ENCODE assay signal across 8 cellular contexts in the genomic region with DNA sequence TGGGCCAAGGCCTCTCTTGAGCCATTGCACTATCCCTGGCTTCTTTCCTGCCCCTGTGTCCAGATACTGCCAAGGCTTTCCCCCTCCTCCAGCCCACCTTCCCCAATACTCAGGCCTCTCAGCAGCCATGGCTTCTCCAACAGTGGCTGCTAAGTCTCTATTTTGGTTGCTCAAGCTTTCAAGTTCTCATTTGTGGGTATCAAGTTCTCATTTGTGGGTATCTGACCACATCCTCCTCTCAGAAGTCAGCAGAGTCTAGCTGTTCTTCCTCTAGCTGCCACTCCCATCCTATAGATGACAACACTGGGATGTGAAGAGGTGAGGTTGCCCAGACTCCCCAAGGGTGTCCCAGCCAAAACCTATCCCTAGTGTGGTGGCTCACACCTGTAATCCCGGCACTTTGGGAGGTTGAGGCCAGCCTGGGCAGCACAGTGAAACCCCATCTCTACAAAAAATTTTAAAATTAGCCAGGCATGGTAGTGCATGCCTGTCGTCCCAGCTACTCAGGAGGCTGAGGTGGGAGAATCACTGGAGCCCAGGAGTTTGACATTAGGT.
DNase-seq lines count a peak whose midpoint lies in the region; ATAC-seq and TF ChIP-seq lines count a peak whose summit lies in the region.
"Not testable (repeated sequence)": the region's sequence is repeated elsewhere in the genome, so short reads cannot be mapped to it uniquely, and the experiment has no call there.

No MANE protein-coding gene starts in this region.

- not testable (repeated sequence) for TF ChIP-seq CTCF in GM12864 (IDR thresholded peaks at IDR 0.05; ENCODE audit: low read depth, low read length, missing control alignments)

- peak overlapping the region; percentile 83 for H3K27ac Mint-ChIP-seq in activated CD8-positive, alpha-beta T cell treated with anti-CD3 and anti-CD28 coated beads, Interleukin-2, amount 10 ng/mL, durations not matched to agents 7 days and 5 days
- H3K27ac Mint-ChIP-seq in stimulated activated memory B cell treated with anti-CD40 and anti-IgM and Interleukin-4, amounts not matched to agents 10 μg/mL and 1 μg/mL and 100 μg/mL, for 72 hours, result not testable (repeated sequence)

- H3K9me3 Mint-ChIP-seq in activated CD8-positive, alpha-beta T cell treated with anti-CD3 and anti-CD28 coated beads, Interleukin-2, amount 10 ng/mL, durations not matched to agents 7 days and 5 days (ENCODE audit: insufficient read depth); stimulated activated memory B cell treated with anti-CD40 and anti-IgM and Interleukin-4, amounts not matched to agents 10 μg/mL and 1 μg/mL and 100 μg/mL, for 72 hours: not testable (repeated sequence)

- peak; percentile 86 for ATAC-seq in GM19452 (IDR thresholded peaks at IDR 0.05; ENCODE audit: unreplicated experiment)
- ATAC-seq in HG02759 (IDR thresholded peaks at IDR 0.05; ENCODE audit: unreplicated experiment), result peak; percentile 76
- peak; percentile 63 for ATAC-seq in HG03439 (IDR thresholded peaks at IDR 0.05; ENCODE audit: unreplicated experiment)
- ATAC-seq in activated CD8-positive, alpha-beta T cell treated with anti-CD3 and anti-CD28 coated beads, Interleukin-2, amount 10 ng/mL, durations not matched to agents 7 days and 5 days, result peak; percentile 83
- ATAC-seq in stimulated activated memory B cell treated with anti-CD40 and anti-IgM and Interleukin-4, amounts not matched to agents 10 μg/mL and 1 μg/mL and 100 μg/mL, for 72 hours, result peak; percentile 84

- not testable (repeated sequence) for H3K36me3 Mint-ChIP-seq in activated CD8-positive, alpha-beta T cell treated with anti-CD3 and anti-CD28 coated beads, Interleukin-2, amount 10 ng/mL, durations not matched to agents 7 days and 5 days (ENCODE audit: low read depth); stimulated activated memory B cell treated with anti-CD40 and anti-IgM and Interleukin-4, amounts not matched to agents 10 μg/mL and 1 μg/mL and 100 μg/mL, for 72 hours

- POLR2A ChIA-PET in activated CD8-positive, alpha-beta T cell treated with anti-CD3 and anti-CD28 coated beads, Interleukin-2, amount 10 ng/mL, durations not matched to agents 7 days and 5 days (lab: Charles Lee), result interaction anchor here (0.6 kb wide), 1 partner anchor 1208 kb away, joined by 7 read pairs; no protein-coding TSS in a partner anchor

- H3K4me3 Mint-ChIP-seq in activated CD8-positive, alpha-beta T cell treated with anti-CD3 and anti-CD28 coated beads, Interleukin-2, amount 10 ng/mL, durations not matched to agents 7 days and 5 days, result peak overlapping the region; percentile 32
- peak overlapping the region; percentile 2 for H3K4me3 Mint-ChIP-seq in stimulated activated memory B cell treated with anti-CD40 and anti-IgM and Interleukin-4, amounts not matched to agents 10 μg/mL and 1 μg/mL and 100 μg/mL, for 72 hours

- peaks cover 43% of the 10 kb centered on the region for H3K27me3 Mint-ChIP-seq in activated CD8-positive, alpha-beta T cell treated with anti-CD3 and anti-CD28 coated beads, Interleukin-2, amount 10 ng/mL, durations not matched to agents 7 days and 5 days (ENCODE audit: low read depth)
- H3K27me3 Mint-ChIP-seq in stimulated activated memory B cell treated with anti-CD40 and anti-IgM and Interleukin-4, amounts not matched to agents 10 μg/mL and 1 μg/mL and 100 μg/mL, for 72 hours, result peaks cover 42% of the 10 kb centered on the region

- DNase-seq in GM12864 (ENCODE audit: low read depth) (peak; percentile 31), NOMO-1 treated with dmso at 0.1 percent for 144 hours (lab: John Stamatoyannopoulos, UW; ENCODE audit: unreplicated experiment) (peak; percentile 17), cardiac septum (ENCODE audit: low spot score) (peak; percentile 68)
- peak; percentile 69 for DNase-seq in activated CD8-positive, alpha-beta T cell treated with anti-CD3 and anti-CD28 coated beads, Interleukin-2, amount 10 ng/mL, durations not matched to agents 7 days and 5 days

- H3K4me1 Mint-ChIP-seq in activated CD8-positive, alpha-beta T cell treated with anti-CD3 and anti-CD28 coated beads, Interleukin-2, amount 10 ng/mL, durations not matched to agents 7 days and 5 days (ENCODE audit: low read depth), result peaks cover 45% of the 10 kb centered on the region
- H3K4me1 Mint-ChIP-seq in stimulated activated memory B cell treated with anti-CD40 and anti-IgM and Interleukin-4, amounts not matched to agents 10 μg/mL and 1 μg/mL and 100 μg/mL, for 72 hours, result peaks cover 53% of the 10 kb centered on the region

- intact Hi-C loops in cardiac septum (cut with DNase I), result not testable (repeated sequence)

- CTCF ChIA-PET in activated CD8-positive, alpha-beta T cell treated with anti-CD3 and anti-CD28 coated beads, Interleukin-2, amount 10 ng/mL, durations not matched to agents 7 days and 5 days (lab: Charles Lee), result interaction anchor here (0.8 to 1.1 kb wide), 2 partner anchors 91 to 445 kb away, joined by 3 read pairs; no protein-coding TSS in a partner anchor

- H3K4me3 ChIP-seq in GM12864 (ENCODE audit: low read depth, low read length), result not testable (repeated sequence)

Comparison
In these comparisons a context has a peak if more than half of its experiments do, and no peak if none do; other contexts are left out.
1. DNase-seq: peak in every context shown above with its lines; median percentile 69 in activated CD8-positive, alpha-beta T cell treated with anti-CD3 and anti-CD28 coated beads, Interleukin-2, amount 10 ng/mL, durations not matched to agents 7 days and 5 days; 68 in cardiac septum; 31 in GM12864; 17 in NOMO-1 treated with dmso at 0.1 percent for 144 hours.